ENCODE assay signal across 8 cellular contexts in the genomic region with DNA sequence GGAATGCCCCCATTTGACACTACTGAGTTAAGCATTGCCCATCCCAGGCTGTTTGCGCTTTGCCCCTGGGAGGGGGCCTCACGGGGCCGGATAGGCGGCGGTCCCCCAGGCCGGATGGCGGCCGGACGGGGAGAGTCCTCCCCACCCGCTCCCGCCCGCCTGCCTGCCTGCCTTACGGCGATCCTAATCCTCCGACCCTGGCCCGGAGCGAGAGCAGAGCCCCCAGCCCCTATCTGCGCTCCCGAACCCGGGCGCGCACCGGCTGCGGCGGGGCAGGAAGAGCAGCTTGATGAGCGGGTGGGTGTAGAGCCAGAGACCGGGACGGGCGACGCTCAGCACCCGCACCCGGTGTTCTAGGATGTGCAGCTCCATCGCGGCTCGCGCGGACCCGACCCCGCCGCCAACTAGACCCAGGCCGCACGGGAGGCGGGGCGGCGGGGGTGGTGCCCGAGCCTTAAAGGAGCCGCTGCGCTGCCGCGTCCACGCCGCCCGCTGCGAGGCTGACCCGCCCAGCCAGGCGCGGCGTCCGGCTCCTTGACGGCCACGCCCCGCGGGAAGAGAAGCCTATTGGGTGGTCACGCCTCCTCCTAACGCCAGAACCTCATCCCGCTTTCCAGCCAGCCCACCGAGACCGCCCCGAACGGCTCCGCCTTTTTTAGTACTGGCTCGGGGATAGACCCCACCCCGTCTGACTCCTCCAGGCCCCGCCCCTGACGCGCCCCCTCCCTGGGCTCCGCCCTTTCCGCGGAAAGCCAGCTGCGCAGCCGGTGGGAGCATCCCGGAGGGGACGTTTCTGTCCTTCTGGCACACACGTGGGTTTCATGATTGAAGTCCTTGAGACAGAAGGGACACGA. TPM values are rescaled to one million over a fixed set of nuclear protein-coding genes. Genes with fewer than 3 reads are reported as not detected.
DNase-seq lines count a peak whose midpoint lies in the region; ATAC-seq and TF ChIP-seq lines count a peak whose summit lies in the region.

Gene CASTOR1 (minus strand): TSS at position 380 of the 854 bp plus-strand sequence. CDS start 8 bp downstream, at position 372.

- peaks cover 7% of the 10 kb centered on the region for H3K36me3 ChIP-seq in colonic mucosa

- H3K27me3 ChIP-seq in colonic mucosa, result no peaks in the 10 kb centered on the region

- H3K27ac ChIP-seq in colonic mucosa, result peak within 1 kb of the TSS; percentile 58

- peaks cover 13% of the 10 kb centered on the region for H3K4me1 ChIP-seq in colonic mucosa

- H3K9ac ChIP-seq in colonic mucosa (ENCODE audit: low read depth in 2 of 2, low read length in 2 of 2), result peak within 1 kb of the TSS; percentile 77 to 90

- no peak for TF ChIP-seq CTCF in colonic mucosa (IDR thresholded peaks at IDR 0.05)

- DNase-seq in AML-193 (lab: John Stamatoyannopoulos, UW), result peak; percentile 65 to 67
- peak; percentile 96 to 99 for DNase-seq in NCI-H524 (lab: John Stamatoyannopoulos, UW)
- DNase-seq in activated CD4-positive, alpha-beta T cell treated with anti-CD3 and anti-CD28 coated beads for 48 hours, result peak; percentile 93
- DNase-seq in colonic mucosa, result peak; percentile 99
- peak; percentile 99 for DNase-seq in left colon
- peak; percentile 79 to 90 for DNase-seq in stimulated activated CD4-positive, alpha-beta T cell treated with anti-CD3 and anti-CD28 coated beads, Interleukin-1b, Interleukin-23, amount 100 ng/mL, for 4 hours (ENCODE audit: low read depth in 2 of 2)

- H3K9me3 ChIP-seq in colonic mucosa, result no peaks in the 10 kb centered on the region

- ATAC-seq in HG03432 (IDR thresholded peaks at IDR 0.05; ENCODE audit: unreplicated experiment) (peak; percentile 72), left colon (peak; percentile 83)

- intact Hi-C loops in colonic mucosa (cut with DNase I), result loop anchor here (2.0 kb wide), 1 partner anchor 67 kb away; the partner anchor contains the start of genes CCDC157 and SF3A1
- intact Hi-C loops in left colon (cut with DNase I, micrococcal nuclease), result loop anchor here in 1 of 2 donors (2.0 kb wide), 2 partner anchors 37 to 69 kb away; partner anchors contain the start of gene TBC1D10A

- peak within 1 kb of the TSS; percentile 91 for H3K4me3 ChIP-seq in colonic mucosa

- TF ChIP-seq POLR2A in GM19193 (IDR thresholded peaks at IDR 0.05; ENCODE audit: extremely low read depth, insufficient read depth, insufficient read length), result peak; percentile 50

RNA-seq across cellular contexts. Expression of gene CASTOR1, which starts in this region (rescaled TPM):
- total RNA-seq in colonic mucosa, result 1 to 10 TPM; 4.5 to 5.0 TPM
- total RNA-seq in left colon, result 1 to 10 TPM; 3.7 to 4.2 TPM

Comparison
In these comparisons a context has a peak if more than half of its experiments do, and no peak if none do; other contexts are left out.
1. Peak in every context shown above with its lines: DNase-seq, ATAC-seq, H3K4me3 ChIP-seq and H3K27ac ChIP-seq.